Comparison of ENCODE assay signal across 8 cellular contexts in the genomic region with DNA sequence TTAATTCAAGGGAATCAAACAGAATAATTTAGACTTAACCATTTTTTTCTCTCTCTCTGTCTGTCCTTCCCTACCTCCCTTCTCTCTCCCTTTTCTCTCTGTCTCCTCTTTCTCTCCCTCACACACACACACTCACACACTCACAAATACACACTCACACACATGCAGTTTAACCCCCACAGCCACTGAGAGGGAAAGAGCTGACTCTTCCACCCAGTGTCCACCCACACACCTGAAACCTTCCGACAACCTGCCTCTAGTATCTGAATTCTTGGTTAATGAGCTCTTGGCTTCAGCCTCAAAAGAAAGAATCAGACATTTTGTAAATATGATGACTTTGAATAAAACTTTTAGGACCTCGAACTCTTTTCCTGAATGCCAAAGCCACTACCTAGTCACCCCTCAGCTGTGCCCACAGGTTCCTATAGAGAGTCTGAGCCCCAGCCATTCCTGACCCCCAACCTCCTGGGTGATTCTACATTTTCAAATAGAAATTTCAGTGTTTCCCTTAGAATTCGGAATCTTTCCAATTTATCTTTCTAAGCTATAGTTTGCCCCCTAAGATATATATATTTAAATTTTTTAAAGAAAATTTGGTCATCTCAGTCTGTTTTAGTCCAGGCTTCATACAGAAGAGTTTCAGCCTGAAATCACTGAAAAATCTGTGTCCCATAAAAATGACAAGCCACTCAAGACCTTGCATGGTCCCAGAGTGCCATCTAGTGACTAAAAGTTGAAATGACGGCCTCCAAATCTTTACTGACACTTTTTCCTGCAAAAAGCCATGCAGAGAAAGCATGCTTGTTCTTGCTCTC.
DNase-seq lines count a peak whose midpoint lies in the region; ATAC-seq and TF ChIP-seq lines count a peak whose summit lies in the region.

No MANE protein-coding gene starts in this region.

- H3K27ac ChIP-seq in coronary artery = no peak overlapping the region

- H3K4me1 ChIP-seq in HAP-1 = peaks cover 25% of the 10 kb centered on the region

- H3K9me3 ChIP-seq in HAP-1 = no peaks in the 10 kb centered on the region

- ATAC-seq in GM19452 (IDR thresholded peaks at IDR 0.05; ENCODE audit: unreplicated experiment) (no peak), esophagus mucosa (no peak)

- peak; percentile 34 for TF ChIP-seq CTCF in coronary artery (IDR thresholded peaks at IDR 0.05)

- no peaks in the 10 kb centered on the region for H3K36me3 ChIP-seq in HAP-1 (replicated peaks)

- H3K4me3 ChIP-seq in HAP-1 (no peak overlapping the region), coronary artery (no peak overlapping the region)

- peak; percentile 0 for DNase-seq in NCI-H2196 (lab: John Stamatoyannopoulos, UW; ENCODE audit: unreplicated experiment)
- DNase-seq in NCI-H2196 treated with DMSO at 0.1 percent for 48 hours (lab: John Stamatoyannopoulos, UW; ENCODE audit: unreplicated experiment) = no peak
- DNase-seq in HAP-1 (ENCODE audit: low spot score in 2 of 2) = peak; percentile 61 to 80
- peak; percentile 2 for DNase-seq in NCI-H82 treated with DMSO at 0.1 percent for 48 hours (lab: John Stamatoyannopoulos, UW; ENCODE audit: unreplicated experiment)
- no peak for DNase-seq in coronary artery (ENCODE audit: low spot score)
- peak; percentile 72 for DNase-seq in midbrain (lab: John Stamatoyannopoulos, UW)

- no peaks in the 10 kb centered on the region for H3K27me3 ChIP-seq in HAP-1 (ENCODE audit: low read depth)

- in situ Hi-C loops in HAP-1 (cut with MboI; ENCODE audit: low sequenced_read_pairs) = no loop called here

Comparison
In these comparisons a context has a peak if more than half of its experiments do, and no peak if none do; other contexts are left out.
1. DNase-seq: peak in NCI-H2196 (single experiment), HAP-1 (2 of 2), NCI-H82 treated with DMSO at 0.1 percent for 48 hours (single experiment) and midbrain (single experiment); none in NCI-H2196 treated with DMSO at 0.1 percent for 48 hours (single experiment) and coronary artery (single experiment).